8 cellular contexts compared by ENCODE assay signal in the genomic region with DNA sequence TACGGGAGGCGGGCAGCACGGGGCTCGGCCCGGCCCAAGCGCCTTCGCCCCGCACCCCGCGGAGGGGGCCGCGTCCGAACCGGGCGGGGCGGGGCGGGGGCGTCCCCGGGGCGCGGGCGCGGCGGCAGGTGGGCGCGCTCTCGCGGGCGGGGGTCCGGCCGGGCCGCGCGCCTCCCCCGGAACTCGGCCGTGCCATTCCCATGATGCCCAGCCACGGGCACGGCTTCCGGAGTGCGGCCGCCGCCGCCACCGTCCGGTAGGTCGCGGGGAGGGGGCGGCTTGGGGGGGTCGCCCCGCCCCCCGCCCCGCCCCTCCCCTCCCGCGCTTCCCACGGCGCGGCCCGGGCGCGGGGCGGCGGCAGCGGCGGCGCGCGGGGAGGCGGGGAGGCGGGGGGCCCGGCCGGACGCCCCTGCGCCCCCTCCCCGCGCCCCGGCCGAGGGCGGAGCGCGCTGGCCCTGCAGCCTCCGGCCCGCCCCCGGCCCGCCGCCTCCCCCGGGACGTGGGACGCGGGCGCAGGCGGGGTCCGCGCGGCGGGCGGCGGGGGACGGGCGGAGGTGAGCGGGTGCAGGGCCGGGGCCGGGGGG. TPM values are rescaled to one million over a fixed set of nuclear protein-coding genes. Genes with fewer than 3 reads are reported as not detected.
DNase-seq lines count a peak whose midpoint lies in the region; ATAC-seq and TF ChIP-seq lines count a peak whose summit lies in the region.

A gene with protein sequence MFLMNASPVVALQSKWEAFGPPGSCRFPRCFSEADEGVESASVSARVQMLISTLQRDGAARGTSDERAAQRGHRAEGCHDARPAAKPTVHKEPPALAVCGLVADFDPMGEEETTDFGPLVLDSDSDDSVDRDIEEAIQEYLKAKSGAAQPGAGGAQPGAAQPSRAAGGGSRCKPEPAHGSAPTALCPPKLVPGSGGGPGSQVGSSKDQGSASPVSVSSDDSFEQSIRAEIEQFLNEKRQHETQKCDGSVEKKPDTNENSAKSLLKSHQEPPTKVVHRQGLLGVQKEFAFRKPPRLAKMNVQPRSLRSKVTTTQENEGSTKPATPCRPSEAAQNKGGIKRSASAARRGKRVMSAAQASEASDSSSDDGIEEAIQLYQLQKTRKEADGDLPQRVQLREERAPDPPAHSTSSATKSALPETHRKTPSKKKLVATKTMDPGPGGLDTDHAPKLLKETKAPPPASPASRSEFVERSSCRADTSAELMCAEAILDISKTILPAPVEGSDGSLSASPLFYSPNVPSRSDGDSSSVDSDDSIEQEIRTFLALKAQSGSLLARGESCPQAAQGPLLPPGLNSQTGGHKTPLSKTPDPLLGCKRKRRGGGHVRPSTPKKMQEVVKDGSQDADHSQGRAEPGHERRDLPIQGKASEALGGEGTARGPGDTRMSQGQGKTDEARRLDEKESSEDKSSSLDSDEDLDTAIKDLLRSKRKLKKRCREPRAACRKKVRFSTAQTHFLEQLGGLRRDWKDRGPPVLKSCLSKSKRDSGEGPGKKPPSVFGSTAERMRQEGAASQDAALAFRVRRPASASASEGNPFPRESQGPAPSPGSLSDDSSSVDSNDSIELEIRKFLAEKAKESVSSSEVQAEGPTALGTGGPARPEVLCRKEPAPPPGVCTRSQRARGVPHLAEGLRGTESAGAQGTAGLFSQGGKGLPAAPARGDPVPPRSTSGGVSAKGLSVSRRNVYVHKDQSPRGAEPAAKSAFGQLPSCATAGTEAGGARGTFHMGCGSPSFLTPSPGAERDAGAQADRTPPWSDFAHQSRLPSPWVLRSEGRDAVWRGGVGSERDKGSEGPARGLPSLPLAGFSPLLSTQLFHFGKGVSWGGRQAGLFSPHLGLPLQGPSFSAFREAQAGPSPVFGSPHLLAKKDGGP (N-terminal part only) (plus strand): TSS at position 314 of the 584 bp plus-strand sequence. CDS start 4,729 bp downstream, outside the sequence.

- H3K4me3 ChIP-seq in PC-9 (peak within 1 kb of the TSS; percentile 92), epithelial cell of esophagus (ENCODE audit: low read length) (peak within 1 kb of the TSS; percentile 69), mucosa of stomach (ENCODE audit: low read length) (peak within 1 kb of the TSS; percentile 6)

- no peaks in the 10 kb centered on the region for H3K27me3 ChIP-seq in PC-9 (ENCODE audit: insufficient read depth, low read depth)
- H3K27me3 ChIP-seq in mucosa of stomach (ENCODE audit: control insufficient read depth, insufficient read depth, low read length) = no peaks in the 10 kb centered on the region

- POLR2A ChIA-PET in PC-9 (lab: Charles Lee; ENCODE audit: unreplicated experiment) = interaction anchor here (0.6 kb wide), 1 partner anchor 1130 kb away, joined by 4 read pairs; no protein-coding TSS in a partner anchor

- H3K9me3 ChIP-seq in PC-9 (ENCODE audit: insufficient read depth, low read depth) = no peaks in the 10 kb centered on the region
- H3K9me3 ChIP-seq in mucosa of stomach (ENCODE audit: control insufficient read depth, low read length) = no peaks in the 10 kb centered on the region

- H3K4me1 ChIP-seq in PC-9 (replicated peaks; ENCODE audit: insufficient read depth) = peaks cover 31% of the 10 kb centered on the region
- peaks cover 9% of the 10 kb centered on the region for H3K4me1 ChIP-seq in mucosa of stomach (ENCODE audit: control insufficient read depth, insufficient read depth, low read length)

- peak; percentile 63 for DNase-seq in DMS 273 (lab: John Stamatoyannopoulos, UW; ENCODE audit: unreplicated experiment)
- DNase-seq in DMS 273 treated with DMSO at 0.1 percent for 48 hours (lab: John Stamatoyannopoulos, UW) = no peak
- DNase-seq in PC-9 = peak in 1 of 2 experiments; percentile 67
- no peak for DNase-seq in epithelial cell of esophagus (ENCODE audit: low read depth)

- CTCF ChIA-PET in PC-9 (lab: Charles Lee) = no interaction called here

- TF ChIP-seq CTCF in PC-9 (conservative IDR thresholded peaks at IDR 0.05) = no peak
- no peak for TF ChIP-seq CTCF in epithelial cell of esophagus (IDR thresholded peaks at IDR 0.05; ENCODE audit: insufficient read depth, low read depth, low read length, missing control alignments)

- H3K4me2 ChIP-seq in PC-9 = peak within 1 kb of the TSS; percentile 99

- H4K20me1 ChIP-seq in PC-9 (ENCODE audit: insufficient read depth) = peaks cover 9% of the 10 kb centered on the region; the same call in 1 of the 2 replicates

- intact Hi-C loops in PC-9 (cut with micrococcal nuclease; ENCODE audit: unreplicated experiment) = loop anchor here (1.0 kb wide), 1 partner anchor 20 kb away; a partner anchor contains a TSS

- no peaks in the 10 kb centered on the region for H3K36me3 ChIP-seq in PC-9 (ENCODE audit: low read depth)
- no peaks in the 10 kb centered on the region for H3K36me3 ChIP-seq in mucosa of stomach (ENCODE audit: control insufficient read depth, insufficient read depth, low read length)

- H3K9me2 ChIP-seq in PC-9 (ENCODE audit: insufficient read depth) = no peaks in the 10 kb centered on the region

- peak within 1 kb of the TSS; percentile 45 for H3K27ac ChIP-seq in PC-9

- H3K9ac ChIP-seq in mucosa of stomach (ENCODE audit: low read length) = peak within 1 kb of the TSS; percentile 64

- ATAC-seq in GM19463 (IDR thresholded peaks at IDR 0.05; ENCODE audit: unreplicated experiment) = no peak
- ATAC-seq in GM19467 (IDR thresholded peaks at IDR 0.05; ENCODE audit: unreplicated experiment) = no peak
- ATAC-seq in HG03159 (IDR thresholded peaks at IDR 0.05; ENCODE audit: unreplicated experiment) = no peak

- BruUV-seq in PC-9 (replicated peaks; lab: Mats Ljungman, UMichigan) = no TSS peak

- peak within 1 kb of the TSS; percentile 80 for H2AFZ ChIP-seq in PC-9

- peaks cover 52% of the 10 kb centered on the region for H3K79me2 ChIP-seq in PC-9 (ENCODE audit: low read depth)

- H3F3A ChIP-seq in PC-9 (ENCODE audit: insufficient read depth, low read depth) = peaks cover 21% of the 10 kb centered on the region; the same call in 1 of the 2 replicates

RNA-seq across cellular contexts. Expression of the gene that starts here (rescaled TPM):
- total RNA-seq in PC-9 (2021) = 41.2 and 46.9 TPM in 2 replicates

Comparison
In these comparisons a context has a peak if more than half of its experiments do, and no peak if none do; other contexts are left out.
1. H3K4me3 ChIP-seq: peak in every context shown above with its lines; median percentile 92 in PC-9; 69 in epithelial cell of esophagus; 6 in mucosa of stomach.